10 cellular contexts compared by ENCODE assay signal in genomic region chr21:27759091-27759659, GRCh38.
DNase-seq lines count a peak whose midpoint lies in the region; ATAC-seq and TF ChIP-seq lines count a peak whose summit lies in the region.
"Had no signal": no experiment of that assay in that cellular context is flagged by ENCODE, and none has a peak within 500 bp of the region (broad histone marks: within the 10 kb centered on the region; RNA-seq: fewer than 3 reads in every experiment).

No MANE protein-coding gene starts in this region.

- 80 to 93% methylated on average over 3 to 5 of the region's 11 CpGs for WGBS in gastroesophageal sphincter (ENCODE audit: low coverage in 1 of 2), 2 donors

- H3K9me3 ChIP-seq in ascending aorta (no peaks in the 10 kb centered on the region), gastroesophageal sphincter (no peaks in the 10 kb centered on the region)

- POLR2A ChIA-PET in GM10248 (lab: Yijun Ruan, JAX): no interaction called here

- ATAC-seq in gastroesophageal sphincter: no peak
- ATAC-seq: esophagus mucosa had no signal

- H3K27ac ChIP-seq in coronary artery (no peak overlapping the region), ascending aorta (no peak overlapping the region), gastroesophageal sphincter (no peak overlapping the region)
- H3K27ac ChIP-seq: parathyroid adenoma had no signal

- DNase-seq in GM10248 (ENCODE audit: extremely low spot score): no peak
- peak; percentile 17 for DNase-seq in RPMI8226
- DNase-seq in head of caudate nucleus: peak in 41 of 42 donors; percentile 3 to 82 (median 59)
- peak; percentile 62 for DNase-seq in pons (ENCODE audit: low spot score)
- no peak for DNase-seq in coronary artery (ENCODE audit: low spot score)
- DNase-seq in ascending aorta (ENCODE audit: low spot score in 2 of 2): no peak
- no peak for DNase-seq in SW480 (ENCODE audit: low spot score)

- no peaks in the 10 kb centered on the region for H3K27me3 ChIP-seq in ascending aorta
- H3K27me3 ChIP-seq in gastroesophageal sphincter: no peaks in the 10 kb centered on the region

- H3K4me3 ChIP-seq in coronary artery (no peak overlapping the region), ascending aorta (no peak overlapping the region), gastroesophageal sphincter (no peak overlapping the region)

- TF ChIP-seq POLR2A in gastroesophageal sphincter (IDR thresholded peaks at IDR 0.05): no peak

- intact Hi-C loops in head of caudate nucleus (cut with DNase I): no loop called here
- intact Hi-C loops in ascending aorta (cut with DNase I): no loop called here

- CTCF ChIA-PET in GM10248 (lab: Yijun Ruan, JAX): no interaction called here

- H3K4me1 ChIP-seq in ascending aorta (no peaks in the 10 kb centered on the region), gastroesophageal sphincter (peaks cover 0 to 8% (median 0%) of the 10 kb centered on the region in 3 donors)
- H3K4me1 ChIP-seq: parathyroid adenoma had no signal

- no peak for TF ChIP-seq EP300 in gastroesophageal sphincter (IDR thresholded peaks at IDR 0.05)

- H3K36me3 ChIP-seq in ascending aorta: no peaks in the 10 kb centered on the region
- no peaks in the 10 kb centered on the region for H3K36me3 ChIP-seq in gastroesophageal sphincter

- TF ChIP-seq CTCF in GM10248 (IDR thresholded peaks at IDR 0.05; ENCODE audit: control extremely low read depth, extremely low read depth, low read depth, missing control alignments) (peak; percentile 25), coronary artery (IDR thresholded peaks at IDR 0.05) (no peak), ascending aorta (IDR thresholded peaks at IDR 0.05) (peak in 1 of 3 experiments; percentile 17), gastroesophageal sphincter (IDR thresholded peaks at IDR 0.05) (peak in 1 of 4 experiments; percentile 37)

Comparison
In these comparisons a context has a peak if more than half of its experiments do, and no peak if none do; other contexts are left out.
1. DNase-seq: peak in RPMI8226 (single experiment), head of caudate nucleus (41 of 42) and pons (single experiment); none in GM10248 (single experiment), coronary artery (single experiment), ascending aorta (0 of 2) and SW480 (single experiment).